9 cellular contexts compared by ENCODE assay signal in genomic region chr1:225654277-225654597, GRCh38. TPM values are rescaled to one million over a fixed set of nuclear protein-coding genes. Genes with fewer than 3 reads are reported as not detected.
A peak's percentile ranks its signal among the peaks of the same experiment; 100 is the strongest.
DNase-seq lines count a peak whose midpoint lies in the region; ATAC-seq, FAIRE-seq and TF ChIP-seq lines count a peak whose summit lies in the region.
"Had no signal": no experiment of that assay in that cellular context is flagged by ENCODE, and none has a peak within 500 bp of the region (broad histone marks: within the 10 kb centered on the region; RNA-seq: fewer than 3 reads in every experiment).

No MANE protein-coding gene starts in this region.

- H3K4me3 ChIP-seq in MG63 (peak overlapping the region; percentile 72), pancreas (peak overlapping the region in 2 of 4 donors; percentile 91 to 97)
- peak overlapping the region; percentile 71 for H3K4me3 ChIP-seq in effector memory CD4-positive, alpha-beta T cell (ENCODE audit: insufficient read depth, low read depth, low read length, poor library complexity, severe bottlenecking)

- 84 to 85% methylated on average over 4 of the region's 4 CpGs for WGBS in pancreas, 2 donors

- no peak for TF ChIP-seq CTCF in CD14-positive monocyte (IDR thresholded peaks at IDR 0.05)
- TF ChIP-seq CTCF in neural crest cell (conservative IDR thresholded peaks at IDR 0.05), result no peak
- TF ChIP-seq CTCF in pancreas (IDR thresholded peaks at IDR 0.05), result no peak
- TF ChIP-seq CTCF in GM10248 (IDR thresholded peaks at IDR 0.05; ENCODE audit: control extremely low read depth, extremely low read depth, low read depth, missing control alignments), result no peak

- H3K27me3 Mint-ChIP-seq in CD14-positive monocyte (ENCODE audit: low read depth in 3 of 3) (peaks cover 34 to 53% (median 43%) of the 10 kb centered on the region in 3 donors), neural crest cell (ENCODE audit: low read depth) (no peaks in the 10 kb centered on the region)

- H3K27me3 ChIP-seq in MG63 (no peaks in the 10 kb centered on the region), pancreas (no peaks in the 10 kb centered on the region)
- H3K27me3 ChIP-seq in effector memory CD4-positive, alpha-beta T cell (replicated peaks; ENCODE audit: control insufficient read depth, insufficient read depth, low read length, poor library complexity, severe bottlenecking), result no peaks in the 10 kb centered on the region

- CTCF ChIA-PET in GM10248 (lab: Yijun Ruan, JAX), result no interaction called here

- H3K4me1 ChIP-seq in effector memory CD4-positive, alpha-beta T cell (ENCODE audit: control insufficient read depth, insufficient read depth, low read length, poor library complexity, severe bottlenecking), result peaks cover 17% of the 10 kb centered on the region
- H3K4me1 ChIP-seq in pancreas, result peaks cover 0 to 17% (median 13%) of the 10 kb centered on the region in 3 donors

- ATAC-seq in HG02884 (IDR thresholded peaks at IDR 0.05; ENCODE audit: unreplicated experiment) (no peak), pancreas (no peak)

- H3K9me3 Mint-ChIP-seq in CD14-positive monocyte (peaks cover 0 to 12% (median 2%) of the 10 kb centered on the region in 7 donors), neural crest cell (no peaks in the 10 kb centered on the region)

- POLR2A ChIA-PET in GM10248 (lab: Yijun Ruan, JAX), result no interaction called here

- H3K36me3 ChIP-seq in MG63, result peaks cover 18% of the 10 kb centered on the region
- no peaks in the 10 kb centered on the region for H3K36me3 ChIP-seq in effector memory CD4-positive, alpha-beta T cell (ENCODE audit: control insufficient read depth, insufficient read depth, low read length)
- no peaks in the 10 kb centered on the region for H3K36me3 ChIP-seq in pancreas

- H3K9me3 ChIP-seq in MG63 (no peaks in the 10 kb centered on the region), pancreas (no peaks in the 10 kb centered on the region)
- no peaks in the 10 kb centered on the region for H3K9me3 ChIP-seq in effector memory CD4-positive, alpha-beta T cell (ENCODE audit: control insufficient read depth, low read length)

- H3K36me3 Mint-ChIP-seq in CD14-positive monocyte (peaks cover 3 to 11% of the 10 kb centered on the region in 2 donors), neural crest cell (ENCODE audit: low read depth) (peaks cover 2% of the 10 kb centered on the region)

- intact Hi-C loops in CD14-positive monocyte (cut with micrococcal nuclease), result no loop called here
- intact Hi-C loops in pancreas (cut with DNase I), result no loop called here

- FAIRE-seq in pancreas (lab: Jason Lieb, UNC), result no peak
- FAIRE-seq: colon had no signal

- peaks cover 18% of the 10 kb centered on the region for H3K4me1 Mint-ChIP-seq in CD14-positive monocyte
- H3K4me1 Mint-ChIP-seq in neural crest cell, result peaks cover 55% of the 10 kb centered on the region

- H3K4me3 Mint-ChIP-seq in CD14-positive monocyte, result peak overlapping the region; percentile 88 to 96
- peak overlapping the region; percentile 86 for H3K4me3 Mint-ChIP-seq in neural crest cell

- no peak overlapping the region for H3K27ac ChIP-seq in effector memory CD4-positive, alpha-beta T cell (ENCODE audit: insufficient read depth, low read length, poor library complexity, severe bottlenecking)
- H3K27ac ChIP-seq in pancreas, result peak overlapping the region in 2 of 4 donors; percentile 89 to 93

- DNase-seq in CD14-positive monocyte (ENCODE audit: low spot score), result no peak
- no peak for DNase-seq in MG63
- no peak for DNase-seq in effector memory CD4-positive, alpha-beta T cell
- no peak for DNase-seq in neural crest cell (ENCODE audit: low read depth, low spot score)
- DNase-seq in pancreas, result no peak
- no peak for DNase-seq in stimulated activated CD4-positive, alpha-beta T cell treated with anti-CD3 and anti-CD28 coated beads, Interleukin-4, amount 100 ng/mL, for 24 hours
- DNase-seq in GM10248 (ENCODE audit: extremely low spot score), result no peak

- no peak overlapping the region for H3K27ac Mint-ChIP-seq in CD14-positive monocyte
- peak overlapping the region; percentile 92 for H3K27ac Mint-ChIP-seq in neural crest cell (ENCODE audit: unreplicated experiment)

RNA-seq across cellular contexts. Expression of gene ENAH, which starts 1.3 kb away (rescaled TPM):
- polyA plus RNA-seq in CD14-positive monocyte (not detected), pancreas (10 to 100 TPM in 1 of 2 donors, 1 to 10 TPM in 1; 8.0 to 17.1 TPM)
- total RNA-seq in MG63 (2014; rRNA removed; shearing (Covaris generic); ENCODE audit: low replicate concordance), result 121 and 171 TPM in 2 replicates
- total RNA-seq in neural crest cell (179 and 181 TPM in 2 replicates), pancreas (10 to 100 TPM; 27.8 to 62.8 (median 34.7) TPM)
